ENCODE assay signal across 1 cellular context in the genomic region with DNA sequence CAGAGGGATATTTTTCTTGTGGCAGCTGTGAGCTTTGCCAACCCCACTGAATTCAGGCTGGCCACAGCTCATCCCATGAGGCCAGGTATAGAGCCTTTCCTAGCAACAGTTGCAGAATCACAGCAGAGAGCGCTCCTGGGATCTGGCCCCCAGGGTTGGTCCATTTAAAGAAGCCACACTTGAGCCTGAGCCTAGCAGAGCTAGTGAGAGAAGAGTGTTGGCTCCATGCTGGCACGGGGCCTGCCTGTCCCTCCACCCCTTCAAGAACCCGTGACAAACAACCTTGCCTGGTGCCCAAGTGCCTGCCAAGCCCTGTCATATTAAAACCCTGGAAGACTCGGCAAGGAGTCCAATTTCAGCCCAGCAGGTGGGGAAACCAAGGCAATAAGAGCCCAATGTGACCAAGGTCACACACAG.
TF ChIP-seq lines count a peak whose summit lies in the region.

No MANE protein-coding gene starts in this region.

TF ChIP-seq in HCT116, 20 proteins besides CTCF, POLR2A, EP300 and RAD21 (continued from another document):
- TF ChIP-seq POLR2AphosphoS5 (IDR thresholded peaks at IDR 0.05; ENCODE audit: low read depth, low read length) (no peak), ZNF274 (IDR thresholded peaks at IDR 0.05; ENCODE audit: low read depth, low read length) (no peak), YY1 (IDR thresholded peaks at IDR 0.05; ENCODE audit: extremely low read depth, insufficient replicate concordance, low read depth, low read length) (no peak), SIN3A (IDR thresholded peaks at IDR 0.05; ENCODE audit: low read depth) (no peak), SP1 (IDR thresholded peaks at IDR 0.05; ENCODE audit: low read depth) (no peak), EZH2 (IDR thresholded peaks at IDR 0.05) (no peak), EGR1 (IDR thresholded peaks at IDR 0.05; ENCODE audit: low read depth) (no peak), SRF (IDR thresholded peaks at IDR 0.05; ENCODE audit: low read depth) (no peak), EZH2phosphoT487 (IDR thresholded peaks at IDR 0.05; ENCODE audit: borderline replicate concordance) (no peak)
- TF ChIP-seq, protein P1, sequence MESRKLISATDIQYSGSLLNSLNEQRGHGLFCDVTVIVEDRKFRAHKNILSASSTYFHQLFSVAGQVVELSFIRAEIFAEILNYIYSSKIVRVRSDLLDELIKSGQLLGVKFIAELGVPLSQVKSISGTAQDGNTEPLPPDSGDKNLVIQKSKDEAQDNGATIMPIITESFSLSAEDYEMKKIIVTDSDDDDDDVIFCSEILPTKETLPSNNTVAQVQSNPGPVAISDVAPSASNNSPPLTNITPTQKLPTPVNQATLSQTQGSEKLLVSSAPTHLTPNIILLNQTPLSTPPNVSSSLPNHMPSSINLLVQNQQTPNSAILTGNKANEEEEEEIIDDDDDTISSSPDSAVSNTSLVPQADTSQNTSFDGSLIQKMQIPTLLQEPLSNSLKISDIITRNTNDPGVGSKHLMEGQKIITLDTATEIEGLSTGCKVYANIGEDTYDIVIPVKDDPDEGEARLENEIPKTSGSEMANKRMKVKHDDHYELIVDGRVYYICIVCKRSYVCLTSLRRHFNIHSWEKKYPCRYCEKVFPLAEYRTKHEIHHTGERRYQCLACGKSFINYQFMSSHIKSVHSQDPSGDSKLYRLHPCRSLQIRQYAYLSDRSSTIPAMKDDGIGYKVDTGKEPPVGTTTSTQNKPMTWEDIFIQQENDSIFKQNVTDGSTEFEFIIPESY (IDR thresholded peaks at IDR 0.05; ENCODE audit: extremely low read depth, insufficient replicate concordance, low read length): no peak
